In the genomic region with DNA sequence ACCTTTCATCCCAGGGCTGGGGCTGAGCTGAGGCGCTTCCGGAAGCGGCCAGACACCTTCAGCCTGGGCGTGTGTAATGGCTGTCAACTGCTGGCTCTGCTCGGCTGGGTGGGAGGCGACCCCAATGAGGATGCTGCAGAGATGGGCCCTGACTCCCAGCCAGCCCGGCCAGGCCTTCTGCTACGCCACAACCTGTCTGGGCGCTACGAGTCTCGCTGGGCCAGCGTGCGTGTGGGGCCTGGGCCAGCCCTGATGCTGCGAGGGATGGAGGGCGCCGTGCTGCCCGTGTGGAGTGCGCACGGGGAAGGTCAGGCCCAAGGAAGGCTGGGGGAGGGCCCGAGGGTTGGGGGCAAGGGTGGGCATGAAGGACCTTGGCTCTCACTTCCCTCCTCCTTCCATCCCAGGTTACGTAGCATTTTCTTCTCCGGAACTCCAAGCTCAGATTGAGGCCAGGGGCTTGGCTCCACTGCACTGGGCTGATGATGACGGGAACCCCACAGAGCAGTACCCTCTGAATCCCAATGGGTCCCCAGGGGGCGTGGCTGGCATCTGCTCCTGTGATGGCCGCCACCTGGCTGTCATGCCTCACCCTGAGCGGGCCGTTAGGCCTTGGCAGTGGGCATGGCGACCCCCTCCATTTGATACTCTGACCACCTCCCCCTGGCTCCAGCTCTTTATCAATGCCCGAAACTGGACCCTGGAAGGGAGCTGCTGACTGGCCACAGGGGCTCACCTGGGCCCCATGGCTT, we compare ENCODE assay signal across 1 cellular context.
TF ChIP-seq lines count a peak whose summit lies in the region.

No MANE protein-coding gene starts in this region.

TF ChIP-seq in GM23338, 12 proteins besides CTCF, POLR2A, EP300 and RAD21 (continued from another document):
- TF ChIP-seq, protein P1, sequence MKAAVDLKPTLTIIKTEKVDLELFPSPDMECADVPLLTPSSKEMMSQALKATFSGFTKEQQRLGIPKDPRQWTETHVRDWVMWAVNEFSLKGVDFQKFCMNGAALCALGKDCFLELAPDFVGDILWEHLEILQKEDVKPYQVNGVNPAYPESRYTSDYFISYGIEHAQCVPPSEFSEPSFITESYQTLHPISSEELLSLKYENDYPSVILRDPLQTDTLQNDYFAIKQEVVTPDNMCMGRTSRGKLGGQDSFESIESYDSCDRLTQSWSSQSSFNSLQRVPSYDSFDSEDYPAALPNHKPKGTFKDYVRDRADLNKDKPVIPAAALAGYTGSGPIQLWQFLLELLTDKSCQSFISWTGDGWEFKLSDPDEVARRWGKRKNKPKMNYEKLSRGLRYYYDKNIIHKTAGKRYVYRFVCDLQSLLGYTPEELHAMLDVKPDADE (IDR thresholded peaks at IDR 0.05), result no peak
- TF ChIP-seq NANOG (IDR thresholded peaks at IDR 0.05; ENCODE audit: borderline replicate concordance), result no peak
